Comparison of ENCODE assay signal across 17 cellular contexts in genomic region chr9:77661696-77662095, GRCh38. TPM values are rescaled to one million over a fixed set of nuclear protein-coding genes. Genes with fewer than 3 reads are reported as not detected.
DNase-seq lines count a peak whose midpoint lies in the region; ATAC-seq, FAIRE-seq and TF ChIP-seq lines count a peak whose summit lies in the region.
"Had no signal": no experiment of that assay in that cellular context is flagged by ENCODE, and none has a peak within 500 bp of the region (broad histone marks: within the 10 kb centered on the region; RNA-seq: fewer than 3 reads in every experiment).

No MANE protein-coding gene starts in this region.

- H2AFZ ChIP-seq in Loucy (ENCODE audit: low read length) (peak overlapping the region; percentile 61; the same call in 1 of the 2 replicates), neural progenitor cell (replicated peaks) (peak overlapping the region; percentile 63)

- H3K27ac ChIP-seq in BLaER1 (no peak overlapping the region), neural progenitor cell (no peak overlapping the region)
- H3K27ac ChIP-seq: 22Rv1; BLaER1 treated with 17β-estradiol and CSF1 and Interleukin-3, amounts not matched to agents 10 nM and 100 nM had no signal

- H3K4me3 ChIP-seq in BLaER1 (no peak overlapping the region), Loucy (ENCODE audit: low read length, poor library complexity, severe bottlenecking) (no peak overlapping the region), bronchial epithelial cell (ENCODE audit: low read depth, low read length) (no peak overlapping the region), neural progenitor cell (no peak overlapping the region)
- H3K4me3 ChIP-seq: BLaER1 treated with 17β-estradiol and CSF1 and Interleukin-3, amounts not matched to agents 10 nM and 100 nM had no signal

- H3K27me3 Mint-ChIP-seq in neural progenitor cell (ENCODE audit: insufficient read depth, low read depth): no peaks in the 10 kb centered on the region

- H3K9me3 Mint-ChIP-seq in neural progenitor cell: no peaks in the 10 kb centered on the region
- H3K9me3 Mint-ChIP-seq: CD4-positive, CD25-positive, alpha-beta regulatory T cell; HFFc6 had no signal

- H3K9me3 ChIP-seq in BLaER1 (no peaks in the 10 kb centered on the region), Loucy (ENCODE audit: insufficient read depth, low read depth, low read length) (no peaks in the 10 kb centered on the region), neural progenitor cell (ENCODE audit: low read depth) (no peaks in the 10 kb centered on the region)
- H3K9me3 ChIP-seq: BLaER1 treated with 17β-estradiol and CSF1 and Interleukin-3, amounts not matched to agents 10 nM and 100 nM had no signal

- DNase-seq in bronchial epithelial cell (ENCODE audit: low read depth): no peak
- no peak for DNase-seq in neural progenitor cell (ENCODE audit: low spot score)
- DNase-seq in NCI-H1092 treated with DMSO at 0.1 percent for 48 hours (lab: John Stamatoyannopoulos, UW): no peak
- DNase-seq in HK-2 (ENCODE audit: unreplicated experiment): no peak
- no peak for DNase-seq in activated effector memory CD4-positive, alpha-beta T cell treated with Interleukin-2 at 50 U/mL for 16 hours
- no peak for DNase-seq in omental fat pad (ENCODE audit: low spot score)
- DNase-seq: AML-193; CD4-positive, CD25-positive, alpha-beta regulatory T cell; DMS53; GOT3; HCEC 1CT; HFFc6; KG1 had no signal

- H3K79me2 ChIP-seq in Loucy (ENCODE audit: insufficient read depth, low read length): no peaks in the 10 kb centered on the region
- H3K79me2 ChIP-seq in neural progenitor cell (ENCODE audit: low read depth): no peaks in the 10 kb centered on the region

- no peaks in the 10 kb centered on the region for H3K4me1 Mint-ChIP-seq in neural progenitor cell

- no peak overlapping the region for H3K27ac Mint-ChIP-seq in neural progenitor cell
- H3K27ac Mint-ChIP-seq: CD4-positive, CD25-positive, alpha-beta regulatory T cell; HFFc6 had no signal

- no peaks in the 10 kb centered on the region for H3F3A ChIP-seq in Loucy (ENCODE audit: low read depth)
- H3F3A ChIP-seq in neural progenitor cell (ENCODE audit: low read depth): no peaks in the 10 kb centered on the region

- no peaks in the 10 kb centered on the region for H3K36me3 Mint-ChIP-seq in neural progenitor cell
- H3K36me3 Mint-ChIP-seq: CD4-positive, CD25-positive, alpha-beta regulatory T cell had no signal

- TF ChIP-seq CTCF in Loucy (conservative IDR thresholded peaks at IDR 0.05; ENCODE audit: low read length) (no peak), bronchial epithelial cell (IDR thresholded peaks at IDR 0.05; ENCODE audit: insufficient read depth, low read length, severe bottlenecking) (no peak), neural progenitor cell (IDR thresholded peaks at IDR 0.05) (no peak), omental fat pad (IDR thresholded peaks at IDR 0.05) (no peak)

- H3K4me2 ChIP-seq in BLaER1 (peak overlapping the region; percentile 17; the same call in 1 of the 2 replicates), Loucy (ENCODE audit: low read depth, low read length, poor library complexity, severe bottlenecking) (no peak overlapping the region), neural progenitor cell (no peak overlapping the region)

- H3K27me3 ChIP-seq in BLaER1 (no peaks in the 10 kb centered on the region), Loucy (ENCODE audit: insufficient read depth, low read length, poor library complexity, severe bottlenecking) (no peaks in the 10 kb centered on the region), bronchial epithelial cell (ENCODE audit: control insufficient read depth, insufficient read depth, low read length) (no peaks in the 10 kb centered on the region), neural progenitor cell (no peaks in the 10 kb centered on the region)
- H3K27me3 ChIP-seq: BLaER1 treated with 17β-estradiol and CSF1 and Interleukin-3, amounts not matched to agents 10 nM and 100 nM had no signal

- H3K9me2 ChIP-seq in Loucy (replicated peaks; ENCODE audit: low read depth, low read length): no peaks in the 10 kb centered on the region

- H4K20me1 ChIP-seq in BLaER1 (no peaks in the 10 kb centered on the region), Loucy (ENCODE audit: insufficient read depth, low read length, poor library complexity, severe bottlenecking) (no peaks in the 10 kb centered on the region), neural progenitor cell (ENCODE audit: low read depth) (no peaks in the 10 kb centered on the region)
- H4K20me1 ChIP-seq: BLaER1 treated with 17β-estradiol and CSF1 and Interleukin-3, amounts not matched to agents 10 nM and 100 nM had no signal

- H3K4me1 ChIP-seq in BLaER1 (peaks cover 22% of the 10 kb centered on the region), Loucy (ENCODE audit: insufficient read depth, low read length, poor library complexity, severe bottlenecking) (no peaks in the 10 kb centered on the region), neural progenitor cell (no peaks in the 10 kb centered on the region)

- no peak for ATAC-seq in omental fat pad (ENCODE audit: low FRiP score)

- H3K9ac ChIP-seq in BLaER1: no peak overlapping the region
- H3K9ac ChIP-seq in Loucy (ENCODE audit: low read depth, low read length, poor library complexity, severe bottlenecking): no peak overlapping the region
- no peak overlapping the region for H3K9ac ChIP-seq in neural progenitor cell
- H3K9ac ChIP-seq: BLaER1 treated with 17β-estradiol and CSF1 and Interleukin-3, amounts not matched to agents 10 nM and 100 nM had no signal

- FAIRE-seq in bronchial epithelial cell (lab: Jason Lieb, UNC): peak; percentile 92

- H3K36me3 ChIP-seq in BLaER1: no peaks in the 10 kb centered on the region
- H3K36me3 ChIP-seq in Loucy (ENCODE audit: insufficient read depth, low read length): no peaks in the 10 kb centered on the region
- H3K36me3 ChIP-seq in bronchial epithelial cell (ENCODE audit: control insufficient read depth, insufficient read depth, low read length): no peaks in the 10 kb centered on the region
- no peaks in the 10 kb centered on the region for H3K36me3 ChIP-seq in neural progenitor cell
- H3K36me3 ChIP-seq: BLaER1 treated with 17β-estradiol and CSF1 and Interleukin-3, amounts not matched to agents 10 nM and 100 nM had no signal

- H3K4me3 Mint-ChIP-seq in neural progenitor cell: no peak overlapping the region
- H3K4me3 Mint-ChIP-seq: CD4-positive, CD25-positive, alpha-beta regulatory T cell; HFFc6 had no signal

RNA-seq across cellular contexts. Expression of gene GNA14, which starts 13.6 kb away (rescaled TPM):
- total RNA-seq in bronchial epithelial cell (not detected in 2 replicates), neural progenitor cell (ENCODE audit: low replicate concordance) (0.15 TPM in 1 of 2 replicates, not detected in the other), omental fat pad (1 to 10 TPM; 2.8 to 7.4 (median 4.5) TPM)
- total RNA-seq: CD4-positive, CD25-positive, alpha-beta regulatory T cell; HFFc6 had no signal
